ENCODE assay signal across 16 cellular contexts in the genomic region with DNA sequence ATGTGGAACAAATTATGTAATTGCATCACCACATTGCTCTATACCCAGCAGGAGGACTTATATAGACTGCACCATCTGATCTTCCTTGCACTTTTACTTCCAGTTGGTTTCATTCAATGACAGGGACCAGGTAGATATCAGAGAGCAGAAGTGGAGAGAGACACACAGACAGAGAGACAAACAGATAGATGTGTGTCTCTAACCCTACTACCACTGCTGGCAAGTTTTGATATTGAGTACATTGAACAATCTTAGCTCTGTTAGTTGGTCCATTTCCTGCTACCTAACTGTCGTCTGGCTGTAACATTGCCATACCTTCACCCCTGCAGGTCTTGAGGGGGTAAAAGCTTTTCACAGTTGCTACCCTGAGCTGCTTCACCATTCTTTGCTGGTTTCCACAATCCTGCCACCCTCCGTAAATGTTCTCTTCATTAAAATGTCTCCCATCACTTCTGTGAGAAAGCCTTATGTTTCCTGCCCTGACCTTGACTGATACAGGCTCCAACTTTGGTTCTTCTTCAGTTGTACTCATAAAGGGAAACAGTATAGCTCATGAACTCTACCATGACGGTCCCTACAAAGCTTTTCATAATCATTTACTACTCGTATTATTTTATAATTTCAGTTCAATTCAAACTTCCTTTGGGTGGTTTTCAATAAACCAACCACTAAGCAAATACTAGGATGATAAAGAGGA.
DNase-seq lines count a peak whose midpoint lies in the region; ATAC-seq, FAIRE-seq and TF ChIP-seq lines count a peak whose summit lies in the region.
"Had no signal": no experiment of that assay in that cellular context is flagged by ENCODE, and none has a peak within 500 bp of the region (broad histone marks: within the 10 kb centered on the region; RNA-seq: fewer than 3 reads in every experiment).

No MANE protein-coding gene starts in this region.

- H3K9me3 ChIP-seq in OCI-LY7 (ENCODE audit: low read length) (no peaks in the 10 kb centered on the region), K562 (replicated peaks; ENCODE audit: control insufficient read depth, insufficient read depth, low read depth, low read length) (no peaks in the 10 kb centered on the region), upper lobe of right lung (no peaks in the 10 kb centered on the region)
- H3K9me3 ChIP-seq: stomach had no signal

- H3K4me2 ChIP-seq in OCI-LY7 (ENCODE audit: low read length) (no peak overlapping the region), K562 (ENCODE audit: insufficient read depth, low read length) (no peak overlapping the region)
- H3K4me2 ChIP-seq: KMS-11 had no signal

- H3K79me2 ChIP-seq in OCI-LY7 (ENCODE audit: insufficient read depth, low read depth, low read length) (no peaks in the 10 kb centered on the region), K562 (ENCODE audit: control insufficient read depth, insufficient read depth, low read length) (no peaks in the 10 kb centered on the region)

- no peaks in the 10 kb centered on the region for H3K27me3 Mint-ChIP-seq in activated naive CD4-positive, alpha-beta T cell treated with anti-CD3 and anti-CD28 coated beads for 36 hours (ENCODE audit: low read depth)
- no peaks in the 10 kb centered on the region for H3K27me3 Mint-ChIP-seq in progenitor cell of endocrine pancreas

- H3K9ac ChIP-seq in K562 (ENCODE audit: insufficient read depth in 1 of 2, low read depth in 2 of 2, low read length in 2 of 2) = no peak overlapping the region
- H3K9ac ChIP-seq: KMS-11 had no signal

- no peaks in the 10 kb centered on the region for H3K9me1 ChIP-seq in K562 (ENCODE audit: control insufficient read depth, insufficient read depth, low read length)

- no peak for ATAC-seq in K562
- peak; percentile 41 for ATAC-seq in upper lobe of right lung
- ATAC-seq: HCT116, SK-N-SH treated with all-trans-retinoic acid at 6 μM for 48 hours had no signal

- FAIRE-seq in K562 (lab: Jason Lieb, UNC) = no peak

- H2AFZ ChIP-seq in OCI-LY7 (ENCODE audit: low read length) (peak overlapping the region; percentile 70; the same call in 1 of the 2 replicates), K562 (ENCODE audit: low read depth, low read length) (no peak overlapping the region)

- H3K4me3 Mint-ChIP-seq in activated naive CD4-positive, alpha-beta T cell treated with anti-CD3 and anti-CD28 coated beads for 36 hours = peak overlapping the region; percentile 31
- H3K4me3 Mint-ChIP-seq in progenitor cell of endocrine pancreas (ENCODE audit: low read depth) = no peak overlapping the region

- H3K27me3 ChIP-seq in K562 (ENCODE audit: control insufficient read depth in 2 of 2, insufficient read depth in 2 of 2, low read length in 2 of 2) = no peaks in the 10 kb centered on the region
- no peaks in the 10 kb centered on the region for H3K27me3 ChIP-seq in upper lobe of right lung
- no peaks in the 10 kb centered on the region for H3K27me3 ChIP-seq in dorsolateral prefrontal cortex
- H3K27me3 ChIP-seq: stomach had no signal

- no peaks in the 10 kb centered on the region for H3K36me3 Mint-ChIP-seq in activated naive CD4-positive, alpha-beta T cell treated with anti-CD3 and anti-CD28 coated beads for 36 hours (ENCODE audit: low read depth)
- no peaks in the 10 kb centered on the region for H3K36me3 Mint-ChIP-seq in progenitor cell of endocrine pancreas (ENCODE audit: insufficient read depth)

- intact Hi-C loops in activated naive CD4-positive, alpha-beta T cell treated with anti-CD3 and anti-CD28 coated beads for 36 hours (cut with micrococcal nuclease) = loop anchor here (2.0 kb wide), 1 partner anchor 68 kb away; no protein-coding TSS in a partner anchor
- intact Hi-C loops in OCI-LY7 (cut with micrococcal nuclease; ENCODE audit: unreplicated experiment) = no loop called here
- intact Hi-C loops in K562 (cut with micrococcal nuclease) = no loop called here
- intact Hi-C loops in upper lobe of right lung (cut with DNase I) = no loop called here
- intact Hi-C loops in dorsolateral prefrontal cortex (cut with DNase I) = no loop called here

- CTCF ChIA-PET in activated naive CD4-positive, alpha-beta T cell treated with anti-CD3 and anti-CD28 coated beads for 36 hours (lab: Charles Lee) = interaction anchor here (0.6 to 1.5 kb wide), 8 partner anchors 11 to 290 kb away, joined by 3 to 5 read pairs (median 3); no protein-coding TSS in a partner anchor
- CTCF ChIA-PET in OCI-LY7 (lab: Charles Lee; ENCODE audit: unreplicated experiment) = no interaction called here
- CTCF ChIA-PET in K562 (lab: Yijun Ruan, JAX; ENCODE audit: low intra/inter-chr PET ratio) = no interaction called here

- 0% methylated on average over 4 of the region's 4 CpGs for WGBS in K562 (ENCODE audit: insufficient coverage, low coverage, missing lambda C conversion rate)

- H3K4me1 Mint-ChIP-seq in activated naive CD4-positive, alpha-beta T cell treated with anti-CD3 and anti-CD28 coated beads for 36 hours (ENCODE audit: low read depth) = peaks cover 28% of the 10 kb centered on the region
- no peaks in the 10 kb centered on the region for H3K4me1 Mint-ChIP-seq in progenitor cell of endocrine pancreas (ENCODE audit: low read depth)

- H3K27ac Mint-ChIP-seq in activated naive CD4-positive, alpha-beta T cell treated with anti-CD3 and anti-CD28 coated beads for 36 hours = peak overlapping the region; percentile 66
- H3K27ac Mint-ChIP-seq in progenitor cell of endocrine pancreas = no peak overlapping the region

- in situ Hi-C loops in K562 (cut with MboI) = no loop called here

- no peaks in the 10 kb centered on the region for H3K36me3 ChIP-seq in OCI-LY7 (ENCODE audit: insufficient read depth, low read length)
- no peaks in the 10 kb centered on the region for H3K36me3 ChIP-seq in K562 (ENCODE audit: control insufficient read depth, insufficient read depth, low read length)
- no peaks in the 10 kb centered on the region for H3K36me3 ChIP-seq in upper lobe of right lung
- H3K36me3 ChIP-seq: stomach had no signal

- no peak overlapping the region for H3K27ac ChIP-seq in OCI-LY7 (ENCODE audit: low read depth, low read length, poor library complexity, severe bottlenecking)
- H3K27ac ChIP-seq in K562 (ENCODE audit: extremely low read depth, low read depth, low read length) = no peak overlapping the region
- peak overlapping the region; percentile 7 for H3K27ac ChIP-seq in upper lobe of right lung
- H3K27ac ChIP-seq in dorsolateral prefrontal cortex = no peak overlapping the region
- H3K27ac ChIP-seq: KMS-11, stomach had no signal

- H3K4me3 ChIP-seq in OCI-LY7 (ENCODE audit: low read depth, low read length, poor library complexity, severe bottlenecking) (no peak overlapping the region), K562 (no peak overlapping the region), upper lobe of right lung (no peak overlapping the region), dorsolateral prefrontal cortex (no peak overlapping the region)
- H3K4me3 ChIP-seq: stomach had no signal

- TF ChIP-seq CTCF in OCI-LY7 (conservative IDR thresholded peaks at IDR 0.05; ENCODE audit: low read length) = no peak
- TF ChIP-seq CTCF in K562 (IDR thresholded peaks at IDR 0.05 in 2 of 3, conservative IDR thresholded peaks at IDR 0.05 in 1 of 3; ENCODE audit: insufficient read depth in 2 of 3, low read depth in 1 of 3, low read length in 3 of 3) = no peak
- TF ChIP-seq CTCF in upper lobe of right lung (IDR thresholded peaks at IDR 0.05) = no peak
- no peak for TF ChIP-seq CTCF in progenitor cell of endocrine pancreas (IDR thresholded peaks at IDR 0.05; ENCODE audit: unreplicated experiment)
- TF ChIP-seq CTCF in dorsolateral prefrontal cortex (IDR thresholded peaks at IDR 0.05 in 54 of 56, conservative IDR thresholded peaks at IDR 0.05 in 2 of 56; ENCODE audit: low read depth in 1 of 56, partially characterized antibody in 56 of 56) = no peak

- no peaks in the 10 kb centered on the region for H4K20me1 ChIP-seq in OCI-LY7 (ENCODE audit: insufficient read depth, low read length)
- no peaks in the 10 kb centered on the region for H4K20me1 ChIP-seq in K562 (replicated peaks; ENCODE audit: control insufficient read depth, insufficient read depth, low read length)

- BruUV-seq in OCI-LY7 (replicated peaks; lab: Mats Ljungman, UMichigan) = no TSS peak
- BruUV-seq in K562 (replicated peaks; lab: Mats Ljungman, UMichigan) = no TSS peak

- no peak for TF ChIP-seq POLR2A in K562 (conservative IDR thresholded peaks at IDR 0.05)

- POLR2A ChIA-PET in OCI-LY7 (lab: Charles Lee) (interaction anchor here (0.6 to 2.6 kb wide), 17 partner anchors 8 to 86 kb away, joined by 3 to 22 read pairs (median 4); no protein-coding TSS in a partner anchor), K562 (lab: Yijun Ruan, JAX) (no interaction called here)

- peaks cover 14% of the 10 kb centered on the region for H3K4me1 ChIP-seq in OCI-LY7 (ENCODE audit: insufficient read depth, low read length, poor library complexity, severe bottlenecking)
- H3K4me1 ChIP-seq in K562 (replicated peaks in 1 of 2; ENCODE audit: control insufficient read depth in 2 of 2, insufficient read depth in 2 of 2, low read length in 2 of 2) = no peaks in the 10 kb centered on the region
- no peaks in the 10 kb centered on the region for H3K4me1 ChIP-seq in upper lobe of right lung

- no peak for TF ChIP-seq EP300 in K562 (IDR thresholded peaks at IDR 0.05; ENCODE audit: low read length)

- no peak for DNase-seq in activated naive CD4-positive, alpha-beta T cell treated with anti-CD3 and anti-CD28 coated beads for 36 hours
- no peak for DNase-seq in activated naive CD4-positive, alpha-beta T cell (lab: John Stamatoyannopoulos, UW)
- no peak for DNase-seq in OCI-LY7 (ENCODE audit: low spot score)
- no peak for DNase-seq in K562 (ENCODE audit: extremely low read depth in 1 of 4, low spot score in 3 of 4)
- DNase-seq in upper lobe of right lung = no peak
- no peak for DNase-seq in progenitor cell of endocrine pancreas (ENCODE audit: low spot score, unreplicated experiment)
- DNase-seq in amniotic stem cell (lab: John Stamatoyannopoulos, UW) = no peak
- DNase-seq in dorsolateral prefrontal cortex = no peak
- DNase-seq: cerebellar nuclear complex; kidney; occipital lobe; stimulated activated CD4-positive, alpha-beta T cell treated with anti-CD3 and anti-CD28 coated beads, Interleukin-1b, Interleukin-23, amount 100 ng/mL, for 48 hours; stomach had no signal

- H3K9me2 ChIP-seq in OCI-LY7 (ENCODE audit: insufficient read depth, low read length) = no peaks in the 10 kb centered on the region

- TF ChIP-seq RAD21 in K562 (CRISPR knock-in tag; conservative IDR thresholded peaks at IDR 0.05 in 1 of 2, IDR thresholded peaks at IDR 0.05 in 1 of 2) = no peak

- no peaks in the 10 kb centered on the region for H3K9me3 Mint-ChIP-seq in activated naive CD4-positive, alpha-beta T cell treated with anti-CD3 and anti-CD28 coated beads for 36 hours
- no peaks in the 10 kb centered on the region for H3K9me3 Mint-ChIP-seq in progenitor cell of endocrine pancreas (ENCODE audit: low read depth)

TF ChIP-seq in K562, 482 proteins besides CTCF, POLR2A, EP300 and RAD21:
- no peak for TF ChIP-seq BHLHE40 (IDR thresholded peaks at IDR 0.05; ENCODE audit: low read length)
- TF ChIP-seq ZNF311 (CRISPR knock-in tag; IDR thresholded peaks at IDR 0.05) = peak; percentile 45; the same call in 1 of the 2 replicates
- no peak for TF ChIP-seq ETV5 (CRISPR knock-in tag; IDR thresholded peaks at IDR 0.05; ENCODE audit: low read depth)
